Comparison of ENCODE assay signal across 1 cellular context in genomic region chr11:46594785-46595184, GRCh38.
TF ChIP-seq lines count a peak whose summit lies in the region.

No MANE protein-coding gene starts in this region.

TF ChIP-seq in GM23338, 12 proteins besides CTCF, POLR2A, EP300 and RAD21 (continued from another document):
- TF ChIP-seq ZNF462 (CRISPR knock-in tag; IDR thresholded peaks at IDR 0.05) (no peak), JUNB (IDR thresholded peaks at IDR 0.05; ENCODE audit: unreplicated experiment) (no peak), NANOG (IDR thresholded peaks at IDR 0.05; ENCODE audit: borderline replicate concordance) (no peak), STAT1 (IDR thresholded peaks at IDR 0.05; ENCODE audit: unreplicated experiment) (no peak), CREB1 (CRISPR knock-in tag; IDR thresholded peaks at IDR 0.05; ENCODE audit: low read depth) (no peak), ZNF114 (CRISPR knock-in tag; IDR thresholded peaks at IDR 0.05) (no peak), EZH2phosphoT487 (IDR thresholded peaks at IDR 0.05; ENCODE audit: unreplicated experiment) (no peak), REST (IDR thresholded peaks at IDR 0.05; ENCODE audit: unreplicated experiment) (no peak), EZH2 (IDR thresholded peaks at IDR 0.05; ENCODE audit: low read depth, unreplicated experiment) (no peak), POLR2AphosphoS5 (IDR thresholded peaks at IDR 0.05; ENCODE audit: low read depth) (no peak), ZNF331 (CRISPR knock-in tag; IDR thresholded peaks at IDR 0.05; ENCODE audit: low read depth) (no peak)
